In the genomic region with DNA sequence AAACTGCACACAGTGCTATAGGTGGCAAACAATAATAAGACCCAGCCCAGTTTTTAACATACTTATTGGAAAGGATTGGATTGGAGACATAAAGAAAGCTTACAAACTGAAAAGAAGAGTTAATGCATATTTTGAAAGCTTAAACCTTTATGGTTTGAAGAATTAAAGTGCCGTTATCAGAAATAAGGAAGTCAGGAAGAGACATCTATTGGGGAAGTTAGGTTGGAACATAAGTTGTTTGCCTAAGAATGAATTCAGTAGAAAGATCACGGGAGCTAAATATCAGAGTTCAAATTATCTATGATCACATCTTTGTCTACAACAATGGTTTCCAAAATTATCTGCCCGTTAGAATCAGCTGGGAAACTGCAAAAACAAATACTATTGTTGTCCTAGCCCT, we compare ENCODE assay signal across 23 cellular contexts.
"Had no signal": no experiment of that assay in that cellular context is flagged by ENCODE, and none has a peak within 500 bp of the region (broad histone marks: within the 10 kb centered on the region; RNA-seq: fewer than 3 reads in every experiment).

No MANE protein-coding gene starts in this region.

- H3K36me3 ChIP-seq: colonic mucosa, esophagus squamous epithelium, gastrocnemius medialis, spleen, vagina had no signal

- H3K4me1 ChIP-seq: colonic mucosa, esophagus squamous epithelium, gastrocnemius medialis, spleen, testis, vagina had no signal

- H3K27me3 ChIP-seq: colonic mucosa, dorsolateral prefrontal cortex, esophagus squamous epithelium, gastrocnemius medialis, spleen, testis, vagina had no signal

- DNase-seq: activated B cell treated with CpG ODN at 0.5 μM for 24 hours; activated CD4-positive, alpha-beta T cell treated with anti-CD3 and anti-CD28 coated beads for 36 hours; activated CD4-positive, alpha-beta T cell treated with anti-CD3 and anti-CD28 coated beads, Interleukin-2, amount 50 U/mL, for 48 hours; activated effector memory CD4-positive, alpha-beta T cell treated with Interleukin-2 at 50 U/mL for 16 hours; activated naive CD4-positive, alpha-beta T cell treated with anti-CD3 and anti-CD28 coated beads for 36 hours; activated T-cell treated with anti-CD3 and anti-CD28 coated beads, Interleukin-2, amount 50 U/mL, for 72 hours; amygdala; colonic mucosa; dorsolateral prefrontal cortex; effector memory CD8-positive, alpha-beta T cell; esophagus squamous epithelium; gastrocnemius medialis; hypothalamus; islet precursor cell; left cardiac atrium; midbrain; spleen; stimulated activated CD4-positive, alpha-beta T cell treated with anti-CD3 and anti-CD28 coated beads, Interleukin-4, amount 100 ng/mL, for 1 hour; stimulated activated naive CD4-positive, alpha-beta T cell; testis; trophoblast cell had no signal

- H3K27ac ChIP-seq: colonic mucosa, esophagus squamous epithelium, gastrocnemius medialis, spleen, testis, vagina had no signal

- H3K9me3 ChIP-seq: colonic mucosa, esophagus squamous epithelium, gastrocnemius medialis, spleen, testis, vagina had no signal

- ATAC-seq: activated CD4-positive, alpha-beta T cell treated with anti-CD3 and anti-CD28 coated beads for 36 hours; activated T-cell treated with anti-CD3 and anti-CD28 coated beads, Interleukin-2, amount 50 U/mL, for 72 hours; effector memory CD8-positive, alpha-beta T cell; gastrocnemius medialis; left cardiac atrium; natural killer cell treated with Interleukin-12 subunit alpha and Interleukin-12 subunit beta and Interleukin-15 and Interleukin-18, amount 100 ng/mL, for 72 hours had no signal

- H3K4me3 ChIP-seq: colonic mucosa, dorsolateral prefrontal cortex, esophagus squamous epithelium, gastrocnemius medialis, spleen, testis, vagina had no signal
